1 cellular context compared by ENCODE assay signal in the genomic region with DNA sequence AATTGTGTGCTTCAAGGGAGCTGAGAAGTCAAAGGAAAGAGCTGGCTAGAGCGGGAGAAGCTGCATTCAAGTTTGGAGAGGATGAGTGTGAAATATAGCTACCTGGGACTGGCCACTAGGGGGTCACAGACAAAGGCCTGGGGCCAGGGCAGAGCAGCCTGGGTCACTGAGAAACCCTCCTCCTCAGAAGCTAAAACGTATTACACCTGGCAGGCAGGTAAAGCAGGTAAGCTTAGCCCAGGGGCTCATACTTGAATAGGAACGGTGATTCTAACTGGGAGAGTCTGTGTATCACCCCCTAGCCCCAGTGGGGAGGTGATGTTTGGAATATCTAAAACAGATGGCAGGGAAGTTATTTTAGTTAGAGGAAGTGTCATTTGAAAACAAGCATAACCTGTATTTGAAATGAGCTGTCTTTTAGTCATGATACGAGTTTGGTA.
TF ChIP-seq lines count a peak whose summit lies in the region.

No MANE protein-coding gene starts in this region.

TF ChIP-seq in A549, 52 proteins besides CTCF, POLR2A, EP300 and RAD21 (continued from another document):
- no peak for TF ChIP-seq GATA3 (IDR thresholded peaks at IDR 0.05; ENCODE audit: borderline replicate concordance)
- TF ChIP-seq CBX2 (IDR thresholded peaks at IDR 0.05; ENCODE audit: borderline replicate concordance, low read depth): no peak
- TF ChIP-seq MYC (IDR thresholded peaks at IDR 0.05; ENCODE audit: borderline replicate concordance, low read length): no peak
- TF ChIP-seq, protein P1, sequence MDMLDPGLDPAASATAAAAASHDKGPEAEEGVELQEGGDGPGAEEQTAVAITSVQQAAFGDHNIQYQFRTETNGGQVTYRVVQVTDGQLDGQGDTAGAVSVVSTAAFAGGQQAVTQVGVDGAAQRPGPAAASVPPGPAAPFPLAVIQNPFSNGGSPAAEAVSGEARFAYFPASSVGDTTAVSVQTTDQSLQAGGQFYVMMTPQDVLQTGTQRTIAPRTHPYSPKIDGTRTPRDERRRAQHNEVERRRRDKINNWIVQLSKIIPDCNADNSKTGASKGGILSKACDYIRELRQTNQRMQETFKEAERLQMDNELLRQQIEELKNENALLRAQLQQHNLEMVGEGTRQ (IDR thresholded peaks at IDR 0.05): no peak
- TF ChIP-seq HDAC2 (IDR thresholded peaks at IDR 0.05): no peak
- TF ChIP-seq TP53 (CRISPR knock-in tag; IDR thresholded peaks at IDR 0.05): no peak
- TF ChIP-seq, protein P2, sequence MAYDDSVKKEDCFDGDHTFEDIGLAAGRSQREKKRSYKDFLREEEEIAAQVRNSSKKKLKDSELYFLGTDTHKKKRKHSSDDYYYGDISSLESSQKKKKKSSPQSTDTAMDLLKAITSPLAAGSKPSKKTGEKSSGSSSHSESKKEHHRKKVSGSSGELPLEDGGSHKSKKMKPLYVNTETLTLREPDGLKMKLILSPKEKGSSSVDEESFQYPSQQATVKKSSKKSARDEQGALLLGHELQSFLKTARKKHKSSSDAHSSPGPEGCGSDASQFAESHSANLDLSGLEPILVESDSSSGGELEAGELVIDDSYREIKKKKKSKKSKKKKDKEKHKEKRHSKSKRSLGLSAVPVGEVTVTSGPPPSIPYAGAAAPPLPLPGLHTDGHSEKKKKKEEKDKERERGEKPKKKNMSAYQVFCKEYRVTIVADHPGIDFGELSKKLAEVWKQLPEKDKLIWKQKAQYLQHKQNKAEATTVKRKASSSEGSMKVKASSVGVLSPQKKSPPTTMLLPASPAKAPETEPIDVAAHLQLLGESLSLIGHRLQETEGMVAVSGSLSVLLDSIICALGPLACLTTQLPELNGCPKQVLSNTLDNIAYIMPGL (CRISPR knock-in tag; IDR thresholded peaks at IDR 0.05; ENCODE audit: borderline replicate concordance): no peak
- TF ChIP-seq KDM1A (IDR thresholded peaks at IDR 0.05; ENCODE audit: low read depth): no peak
- no peak for TF ChIP-seq FOSL2 (IDR thresholded peaks at IDR 0.05)
- TF ChIP-seq FOSL2 (CRISPR knock-in tag; IDR thresholded peaks at IDR 0.05): no peak
- TF ChIP-seq NFE2L2 (conservative IDR thresholded peaks at IDR 0.05; ENCODE audit: low read length): no peak
TF ChIP-seq in A549: peak in this region for 0.
